In genomic region chr1:77888071-77888428, GRCh38 we compare ENCODE assay signal across 8 cellular contexts. TPM values are rescaled to one million over a fixed set of nuclear protein-coding genes. Genes with fewer than 3 reads are reported as not detected.
DNase-seq lines count a peak whose midpoint lies in the region; ATAC-seq and TF ChIP-seq lines count a peak whose summit lies in the region.

No MANE protein-coding gene starts in this region.

- peaks cover 6% of the 10 kb centered on the region for H3K4me1 ChIP-seq in CD4-positive, alpha-beta memory T cell (ENCODE audit: insufficient read depth, low read length)
- H3K4me1 ChIP-seq in stomach smooth muscle (ENCODE audit: control insufficient read depth, insufficient read depth, low read length) = peaks cover 6% of the 10 kb centered on the region

- BruUV-seq in MCF 10A (replicated peaks; lab: Mats Ljungman, UMichigan) = no TSS peak

- H3K9me3 ChIP-seq in CD4-positive, alpha-beta memory T cell (ENCODE audit: control insufficient read depth in 1 of 2, low read length in 2 of 2) = no peaks in the 10 kb centered on the region
- H3K9me3 ChIP-seq in stomach smooth muscle (ENCODE audit: control insufficient read depth in 2 of 2, low read length in 2 of 2) = no peaks in the 10 kb centered on the region

- POLR2A ChIA-PET in CD4-positive, alpha-beta memory T cell (lab: Charles Lee; ENCODE audit: partially characterized antibody) = no interaction called here
- POLR2A ChIA-PET in MCF 10A (lab: Yijun Ruan, JAX) = interaction anchor here (0.8 to 3.0 kb wide), 9 partner anchors 9 to 146 kb away, joined by 3 to 15 read pairs (median 5); no protein-coding TSS in a partner anchor

- H3K4me3 ChIP-seq in CD4-positive, alpha-beta memory T cell (ENCODE audit: low read length in 2 of 2) = no peak overlapping the region
- peak overlapping the region; percentile 91 to 95 for H3K4me3 ChIP-seq in stomach smooth muscle (ENCODE audit: low read length in 2 of 2)

- H3K9ac ChIP-seq in stomach smooth muscle (ENCODE audit: low read length in 2 of 2) = peak overlapping the region; percentile 96 to 98

- H3K27ac Mint-ChIP-seq in CD4-positive, alpha-beta memory T cell = peak overlapping the region in 1 of 7 donors; percentile 42
- peak overlapping the region; percentile 6 for H3K27ac Mint-ChIP-seq in MCF 10A (ENCODE audit: low read depth, unreplicated experiment)
- H3K27ac Mint-ChIP-seq in activated CD8-positive, alpha-beta memory T cell treated with anti-CD3 and anti-CD28 coated beads, Interleukin-2, amount 10 ng/mL, durations not matched to agents 7 days and 5 days = no peak overlapping the region

- ATAC-seq in HG02678 (IDR thresholded peaks at IDR 0.05; ENCODE audit: unreplicated experiment) (no peak), HG02884 (IDR thresholded peaks at IDR 0.05; ENCODE audit: unreplicated experiment) (no peak)
- ATAC-seq in activated CD8-positive, alpha-beta memory T cell treated with anti-CD3 and anti-CD28 coated beads, Interleukin-2, amount 10 ng/mL, durations not matched to agents 7 days and 5 days = no peak

- peaks cover 3 to 28% (median 15%) of the 10 kb centered on the region in 4 donors for H3K4me1 Mint-ChIP-seq in CD4-positive, alpha-beta memory T cell
- H3K4me1 Mint-ChIP-seq in MCF 10A (ENCODE audit: insufficient read depth, unreplicated experiment) = peaks cover 6% of the 10 kb centered on the region
- peaks cover 4% of the 10 kb centered on the region for H3K4me1 Mint-ChIP-seq in activated CD8-positive, alpha-beta memory T cell treated with anti-CD3 and anti-CD28 coated beads, Interleukin-2, amount 10 ng/mL, durations not matched to agents 7 days and 5 days

- TF ChIP-seq CTCF in MCF 10A (IDR thresholded peaks at IDR 0.05; ENCODE audit: unreplicated experiment) = no peak

- peaks cover 0 to 11% of the 10 kb centered on the region in 2 donors for H3K36me3 Mint-ChIP-seq in CD4-positive, alpha-beta memory T cell
- peaks cover 13% of the 10 kb centered on the region for H3K36me3 Mint-ChIP-seq in MCF 10A (ENCODE audit: insufficient read depth, unreplicated experiment)
- H3K36me3 Mint-ChIP-seq in activated CD8-positive, alpha-beta memory T cell treated with anti-CD3 and anti-CD28 coated beads, Interleukin-2, amount 10 ng/mL, durations not matched to agents 7 days and 5 days = peaks cover 11% of the 10 kb centered on the region

- H3K36me3 ChIP-seq in CD4-positive, alpha-beta memory T cell (ENCODE audit: insufficient read depth, low read length) = no peaks in the 10 kb centered on the region
- H3K36me3 ChIP-seq in stomach smooth muscle (ENCODE audit: control insufficient read depth in 2 of 2, insufficient read depth in 2 of 2, low read length in 2 of 2) = no peaks in the 10 kb centered on the region

- no peaks in the 10 kb centered on the region for H3K27me3 ChIP-seq in CD4-positive, alpha-beta memory T cell (ENCODE audit: insufficient read depth, low read length)
- no peaks in the 10 kb centered on the region for H3K27me3 ChIP-seq in stomach smooth muscle (ENCODE audit: control insufficient read depth in 1 of 2, insufficient read depth in 2 of 2, low read length in 2 of 2)

- DNase-seq in CD4-positive, alpha-beta memory T cell = peak in 1 of 5 donors; percentile 8
- DNase-seq in HT1080 (ENCODE audit: low read depth) (peak; percentile 48), MCF 10A (ENCODE audit: unreplicated experiment) (peak; percentile 9), kidney tubule cell (ENCODE audit: low spot score) (peak; percentile 57)
- DNase-seq in activated CD8-positive, alpha-beta memory T cell treated with anti-CD3 and anti-CD28 coated beads, Interleukin-2, amount 10 ng/mL, durations not matched to agents 7 days and 5 days = no peak

- intact Hi-C loops in CD4-positive, alpha-beta memory T cell (cut with micrococcal nuclease) = no loop called here
- intact Hi-C loops in MCF 10A (cut with micrococcal nuclease) = loop anchor here (5.0 to 10.0 kb wide), 2 partner anchors 53 to 131 kb away; partner anchors contain the start of gene USP33

- H3K27me3 Mint-ChIP-seq in CD4-positive, alpha-beta memory T cell = peaks cover 9 to 12% of the 10 kb centered on the region in 2 donors
- H3K27me3 Mint-ChIP-seq in MCF 10A (ENCODE audit: insufficient read depth, unreplicated experiment) = no peaks in the 10 kb centered on the region
- peaks cover 23% of the 10 kb centered on the region for H3K27me3 Mint-ChIP-seq in activated CD8-positive, alpha-beta memory T cell treated with anti-CD3 and anti-CD28 coated beads, Interleukin-2, amount 10 ng/mL, durations not matched to agents 7 days and 5 days

- H3K4me3 Mint-ChIP-seq in CD4-positive, alpha-beta memory T cell = peak overlapping the region; percentile 70 to 90 (median 80)
- peak overlapping the region; percentile 78 for H3K4me3 Mint-ChIP-seq in MCF 10A (ENCODE audit: unreplicated experiment)
- no peak overlapping the region for H3K4me3 Mint-ChIP-seq in activated CD8-positive, alpha-beta memory T cell treated with anti-CD3 and anti-CD28 coated beads, Interleukin-2, amount 10 ng/mL, durations not matched to agents 7 days and 5 days

- peaks cover 0 to 2% (median 0%) of the 10 kb centered on the region in 8 donors for H3K9me3 Mint-ChIP-seq in CD4-positive, alpha-beta memory T cell
- H3K9me3 Mint-ChIP-seq in MCF 10A (ENCODE audit: unreplicated experiment) = no peaks in the 10 kb centered on the region
- H3K9me3 Mint-ChIP-seq in activated CD8-positive, alpha-beta memory T cell treated with anti-CD3 and anti-CD28 coated beads, Interleukin-2, amount 10 ng/mL, durations not matched to agents 7 days and 5 days (ENCODE audit: low read depth) = no peaks in the 10 kb centered on the region

- CTCF ChIA-PET in CD4-positive, alpha-beta memory T cell (lab: Charles Lee; ENCODE audit: partially characterized antibody) = no interaction called here
- CTCF ChIA-PET in MCF 10A (lab: Yijun Ruan, JAX) = interaction anchor here (0.5 to 1.0 kb wide), 4 partner anchors 13 to 836 kb away, joined by 3 to 6 read pairs (median 3); no protein-coding TSS in a partner anchor
- CTCF ChIA-PET in activated CD8-positive, alpha-beta memory T cell treated with anti-CD3 and anti-CD28 coated beads, Interleukin-2, amount 10 ng/mL, durations not matched to agents 7 days and 5 days (lab: Charles Lee) = no interaction called here

- no peak overlapping the region for H3K27ac ChIP-seq in CD4-positive, alpha-beta memory T cell (ENCODE audit: low read depth, low read length)
- peak overlapping the region; percentile 99 for H3K27ac ChIP-seq in stomach smooth muscle (ENCODE audit: low read length)

RNA-seq across cellular contexts. Expression of gene NEXN, which starts 0.4 kb away (rescaled TPM):
- under 1 TPM; 0.47 to 0.67 TPM for total RNA-seq in CD4-positive, alpha-beta memory T cell
- under 1 TPM; 0.31 to 0.57 TPM for polyA plus RNA-seq in CD4-positive, alpha-beta memory T cell
- 2.6 and 4.2 TPM in 2 replicates for total RNA-seq in HT1080 (2014; rRNA removed; shearing (Covaris generic))
- 1.7 and 2.8 TPM in 2 replicates for polyA plus RNA-seq in HT1080 (2015; cell fraction: cytosol; rRNA removed)
- 4.3 and 5.1 TPM in 2 replicates for polyA plus RNA-seq in HT1080 (2015; cell fraction: nucleus; rRNA removed)
- total RNA-seq in MCF 10A (2022) = 1.6 and 1.8 TPM in 2 replicates
- 1 to 10 TPM; 1.4 to 2.7 TPM for total RNA-seq in activated CD8-positive, alpha-beta memory T cell treated with anti-CD3 and anti-CD28 coated beads, Interleukin-2, amount 10 ng/mL, durations not matched to agents 7 days and 5 days

Comparison
In these comparisons a context has a peak if more than half of its experiments do, and no peak if none do; other contexts are left out.
1. H3K4me3 ChIP-seq: peak in stomach smooth muscle (2 of 2); none in CD4-positive, alpha-beta memory T cell (0 of 2).